Comparison of ENCODE assay signal across 15 cellular contexts in genomic region chr10:93567277-93568104, GRCh38. TPM values are rescaled to one million over a fixed set of nuclear protein-coding genes. Genes with fewer than 3 reads are reported as not detected.
DNase-seq lines count a peak whose midpoint lies in the region; ATAC-seq and TF ChIP-seq lines count a peak whose summit lies in the region.
"Had no signal": no experiment of that assay in that cellular context is flagged by ENCODE, and none has a peak within 500 bp of the region (broad histone marks: within the 10 kb centered on the region; RNA-seq: fewer than 3 reads in every experiment).

No MANE protein-coding gene starts in this region.

- DNase-seq in dorsolateral prefrontal cortex = no peak
- DNase-seq in suprapubic skin (ENCODE audit: low spot score in 2 of 2) = no peak
- DNase-seq in foreskin keratinocyte = no peak
- DNase-seq in stimulated activated CD4-positive, alpha-beta T cell treated with anti-CD3 and anti-CD28 coated beads, Interleukin-2, amount 100 ng/mL, for 48 hours = no peak
- DNase-seq in activated CD4-positive, alpha-beta T cell treated with anti-CD3 and anti-CD28 coated beads, Interleukin-2, amount 50 U/mL, for 1 hour = no peak
- DNase-seq: activated B cell treated with CpG ODN at 0.5 μM for 24 hours; CD4-positive, alpha-beta memory T cell; left colon; NCI-H2171 treated with DMSO at 0.1 percent for 48 hours; occipital lobe; stimulated activated CD4-positive, alpha-beta T cell treated with anti-CD3 and anti-CD28 coated beads, Interleukin-1b, Interleukin-23, amount 100 ng/mL, for 48 hours had no signal

- no peak overlapping the region for H3K27ac ChIP-seq in HUES6 (ENCODE audit: low read depth, low read length)
- peak overlapping the region in 8 of 59 donors; percentile 3 to 67 (median 37) for H3K27ac ChIP-seq in dorsolateral prefrontal cortex
- H3K27ac ChIP-seq in mucosa of rectum (ENCODE audit: low read depth in 2 of 2, low read length in 2 of 2) = peak overlapping the region; percentile 26 to 43
- no peak overlapping the region for H3K27ac ChIP-seq in suprapubic skin
- H3K27ac ChIP-seq in foreskin keratinocyte = no peak overlapping the region

- ATAC-seq in foreskin keratinocyte = no peak

- peaks cover 94% of the 10 kb centered on the region for H3K27me3 ChIP-seq in HUES6 (ENCODE audit: control insufficient read depth, insufficient read depth, low read length)
- peaks cover 0 to 55% (median 26%) of the 10 kb centered on the region in 45 donors for H3K27me3 ChIP-seq in dorsolateral prefrontal cortex
- H3K27me3 ChIP-seq in mucosa of rectum (ENCODE audit: control insufficient read depth in 2 of 2, insufficient read depth in 2 of 2, low read length in 2 of 2) = peaks cover 12 to 16% of the 10 kb centered on the region in 2 donors
- H3K27me3 ChIP-seq in suprapubic skin = peaks cover 58% of the 10 kb centered on the region
- peaks cover 87% of the 10 kb centered on the region for H3K27me3 ChIP-seq in foreskin keratinocyte

- H3K36me3 ChIP-seq in HUES6 (ENCODE audit: control insufficient read depth, insufficient read depth, low read length) (no peaks in the 10 kb centered on the region), mucosa of rectum (ENCODE audit: control insufficient read depth in 2 of 2, insufficient read depth in 2 of 2, low read length in 2 of 2) (no peaks in the 10 kb centered on the region), suprapubic skin (no peaks in the 10 kb centered on the region)

- no peaks in the 10 kb centered on the region for H3K4me1 ChIP-seq in HUES6 (ENCODE audit: control insufficient read depth, insufficient read depth, low read length)
- H3K4me1 ChIP-seq in mucosa of rectum (ENCODE audit: control insufficient read depth in 2 of 2, insufficient read depth in 2 of 2, low read length in 2 of 2) = peaks cover 7 to 14% of the 10 kb centered on the region in 2 donors
- peaks cover 21% of the 10 kb centered on the region for H3K4me1 ChIP-seq in suprapubic skin
- no peaks in the 10 kb centered on the region for H3K4me1 ChIP-seq in foreskin keratinocyte

- peak overlapping the region; percentile 77 for H3K4me3 ChIP-seq in HUES6 (ENCODE audit: low read depth, low read length)
- peak overlapping the region in 58 of 59 donors; percentile 22 to 67 (median 50) for H3K4me3 ChIP-seq in dorsolateral prefrontal cortex
- peak overlapping the region; percentile 62 to 74 for H3K4me3 ChIP-seq in mucosa of rectum (ENCODE audit: low read length in 2 of 2)
- H3K4me3 ChIP-seq in suprapubic skin = peak overlapping the region; percentile 45

- TF ChIP-seq CTCF in dorsolateral prefrontal cortex (IDR thresholded peaks at IDR 0.05 in 54 of 56, conservative IDR thresholded peaks at IDR 0.05 in 2 of 56; ENCODE audit: low read depth in 1 of 56, partially characterized antibody in 56 of 56) (no peak), suprapubic skin (IDR thresholded peaks at IDR 0.05) (no peak), foreskin keratinocyte (conservative IDR thresholded peaks at IDR 0.05) (no peak)

- H3K9me3 ChIP-seq in HUES6 (ENCODE audit: control insufficient read depth, insufficient read depth, low read depth, low read length) (no peaks in the 10 kb centered on the region), mucosa of rectum (ENCODE audit: control insufficient read depth in 2 of 2, low read length in 2 of 2) (no peaks in the 10 kb centered on the region), suprapubic skin (no peaks in the 10 kb centered on the region)

- intact Hi-C loops in dorsolateral prefrontal cortex (cut with DNase I) = no loop called here

- H3K9ac ChIP-seq in HUES6 (ENCODE audit: low read length) (no peak overlapping the region), mucosa of rectum (ENCODE audit: low read depth in 1 of 2, low read length in 2 of 2) (peak overlapping the region in 1 of 2 donors; percentile 57)

- TF ChIP-seq POLR2A in suprapubic skin (IDR thresholded peaks at IDR 0.05) = no peak

- no peak for TF ChIP-seq EP300 in suprapubic skin (IDR thresholded peaks at IDR 0.05)

- WGBS in suprapubic skin = 28% methylated on average over 24 of the region's 33 CpGs

RNA-seq across cellular contexts. Expression of gene FFAR4, which starts 1.0 kb away (rescaled TPM):
- total RNA-seq in dorsolateral prefrontal cortex = 1 to 10 TPM in 102 of 120 experiments, under 1 TPM in 17, not detected in 1; 0.32 to 4.2 (median 1.6) TPM
- 1 to 10 TPM in 1 of 4 donors, under 1 TPM in 3; 0.36 to 1.3 (median 0.77) TPM for total RNA-seq in suprapubic skin
- total RNA-seq in foreskin keratinocyte = not detected in 2 replicates
- not detected in 2 replicates for polyA plus RNA-seq in foreskin keratinocyte
- total RNA-seq: activated B cell treated with CpG ODN at 0.5 μM for 24 hours; CD4-positive, alpha-beta memory T cell; dermis microvascular lymphatic vessel endothelial cell; frontal cortex; occipital lobe had no signal
- polyA plus RNA-seq: CD4-positive, alpha-beta memory T cell had no signal

RNA-seq across cellular contexts. Expression of gene RBP4, which starts 33.5 kb away (rescaled TPM):
- total RNA-seq in dorsolateral prefrontal cortex (10 to 100 TPM in 118 of 120 experiments, 1 to 10 TPM in 2; 7.1 to 89.1 (median 40.6) TPM), suprapubic skin (10 to 100 TPM in 3 of 4 donors, 1 to 10 TPM in 1; 8.5 to 32.7 (median 18.2) TPM), foreskin keratinocyte (not detected in 2 replicates)
- not detected in 2 replicates for polyA plus RNA-seq in foreskin keratinocyte
- total RNA-seq: activated B cell treated with CpG ODN at 0.5 μM for 24 hours; CD4-positive, alpha-beta memory T cell; dermis microvascular lymphatic vessel endothelial cell had no signal
- polyA plus RNA-seq: CD4-positive, alpha-beta memory T cell had no signal

RNA-seq across cellular contexts. Expression of gene PDE6C, which starts 44.8 kb away (rescaled TPM):
- total RNA-seq in dorsolateral prefrontal cortex = under 1 TPM in 3 of 120 experiments, not detected in 117; 0.13 to 0.16 (median 0.16) TPM
- total RNA-seq in suprapubic skin = not detected
- total RNA-seq in foreskin keratinocyte = not detected in 2 replicates
- polyA plus RNA-seq in foreskin keratinocyte = not detected in 2 replicates
- total RNA-seq: activated B cell treated with CpG ODN at 0.5 μM for 24 hours; CD4-positive, alpha-beta memory T cell; dermis microvascular lymphatic vessel endothelial cell; frontal cortex; left colon; occipital lobe had no signal
- polyA plus RNA-seq: CD4-positive, alpha-beta memory T cell had no signal

Comparison
In these comparisons a context has a peak if more than half of its experiments do, and no peak if none do; other contexts are left out.
1. H3K27ac ChIP-seq: peak in mucosa of rectum (2 of 2); none in HUES6 (single experiment), suprapubic skin (single experiment) and foreskin keratinocyte (single experiment).
2. Peak in every context shown above with its lines, with median percentiles within 50 percentile points of each other: H3K4me3 ChIP-seq.